Comparison of ENCODE assay signal across 1 cellular context in genomic region chr1:152886090-152886489, GRCh38.
TF ChIP-seq lines count a peak whose summit lies in the region.

No MANE protein-coding gene starts in this region.

TF ChIP-seq in SK-N-SH, 30 proteins besides CTCF, POLR2A, EP300 and RAD21 (continued from another document):
- TF ChIP-seq, protein P1, sequence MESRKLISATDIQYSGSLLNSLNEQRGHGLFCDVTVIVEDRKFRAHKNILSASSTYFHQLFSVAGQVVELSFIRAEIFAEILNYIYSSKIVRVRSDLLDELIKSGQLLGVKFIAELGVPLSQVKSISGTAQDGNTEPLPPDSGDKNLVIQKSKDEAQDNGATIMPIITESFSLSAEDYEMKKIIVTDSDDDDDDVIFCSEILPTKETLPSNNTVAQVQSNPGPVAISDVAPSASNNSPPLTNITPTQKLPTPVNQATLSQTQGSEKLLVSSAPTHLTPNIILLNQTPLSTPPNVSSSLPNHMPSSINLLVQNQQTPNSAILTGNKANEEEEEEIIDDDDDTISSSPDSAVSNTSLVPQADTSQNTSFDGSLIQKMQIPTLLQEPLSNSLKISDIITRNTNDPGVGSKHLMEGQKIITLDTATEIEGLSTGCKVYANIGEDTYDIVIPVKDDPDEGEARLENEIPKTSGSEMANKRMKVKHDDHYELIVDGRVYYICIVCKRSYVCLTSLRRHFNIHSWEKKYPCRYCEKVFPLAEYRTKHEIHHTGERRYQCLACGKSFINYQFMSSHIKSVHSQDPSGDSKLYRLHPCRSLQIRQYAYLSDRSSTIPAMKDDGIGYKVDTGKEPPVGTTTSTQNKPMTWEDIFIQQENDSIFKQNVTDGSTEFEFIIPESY (IDR thresholded peaks at IDR 0.05; ENCODE audit: borderline replicate concordance, low read depth): no peak
- no peak for TF ChIP-seq TEAD4 (IDR thresholded peaks at IDR 0.05; ENCODE audit: borderline replicate concordance, insufficient read depth)
